ENCODE assay signal across 19 cellular contexts in the genomic region with DNA sequence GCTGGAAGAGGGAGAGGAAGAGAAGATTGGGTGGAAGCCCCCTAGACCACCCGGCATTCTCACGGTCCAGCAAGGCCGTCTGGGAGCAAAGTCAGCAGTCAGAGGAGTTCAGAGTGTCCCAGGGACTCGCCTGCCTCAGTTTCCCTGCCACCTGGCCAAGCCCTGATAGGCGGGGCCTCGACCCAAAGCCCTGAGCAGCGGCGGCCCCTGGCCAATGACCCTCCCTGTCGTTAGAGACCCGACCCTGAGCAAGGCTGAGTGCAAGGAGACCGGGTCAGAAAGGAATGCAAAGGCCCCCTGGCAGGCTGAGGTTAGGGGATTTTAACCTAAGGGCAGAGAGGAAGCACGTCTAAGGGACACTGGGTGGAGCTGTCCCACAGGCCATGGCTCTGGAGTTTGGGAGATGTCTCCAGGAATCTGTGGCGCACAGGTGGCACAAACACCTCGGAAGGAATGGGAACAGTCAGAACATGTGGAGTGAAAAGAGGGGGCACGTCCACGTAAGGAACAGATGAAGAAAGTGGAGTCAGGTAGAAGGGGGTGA.
A peak's percentile ranks its signal among the peaks of the same experiment; 100 is the strongest.
DNase-seq lines count a peak whose midpoint lies in the region; ATAC-seq and TF ChIP-seq lines count a peak whose summit lies in the region.
"Had no signal": no experiment of that assay in that cellular context is flagged by ENCODE, and none has a peak within 500 bp of the region (broad histone marks: within the 10 kb centered on the region; RNA-seq: fewer than 3 reads in every experiment).

No MANE protein-coding gene starts in this region.

- no peaks in the 10 kb centered on the region for H3K36me3 Mint-ChIP-seq in stimulated activated effector memory CD8-positive, alpha-beta T cell treated with anti-CD3 and anti-CD28 coated beads, Interleukin-12 subunit alpha, Interleukin-12 subunit beta, amount 100 ng/mL, for 72 hours
- H3K36me3 Mint-ChIP-seq in type B pancreatic cell = no peaks in the 10 kb centered on the region
- H3K36me3 Mint-ChIP-seq: CD14-positive monocyte had no signal

- no peak overlapping the region for H3K4me3 Mint-ChIP-seq in stimulated activated effector memory CD8-positive, alpha-beta T cell treated with anti-CD3 and anti-CD28 coated beads, Interleukin-12 subunit alpha, Interleukin-12 subunit beta, amount 100 ng/mL, for 72 hours
- no peak overlapping the region for H3K4me3 Mint-ChIP-seq in type B pancreatic cell
- H3K4me3 Mint-ChIP-seq: CD14-positive monocyte had no signal

- TF ChIP-seq CTCF in Panc1 (IDR thresholded peaks at IDR 0.05) = peak; percentile 33
- peak; percentile 29 for TF ChIP-seq CTCF in foreskin keratinocyte (conservative IDR thresholded peaks at IDR 0.05)
- TF ChIP-seq CTCF in type B pancreatic cell (conservative IDR thresholded peaks at IDR 0.05) = no peak

- no peak overlapping the region for H3K27ac Mint-ChIP-seq in stimulated activated effector memory CD8-positive, alpha-beta T cell treated with anti-CD3 and anti-CD28 coated beads, Interleukin-12 subunit alpha, Interleukin-12 subunit beta, amount 100 ng/mL, for 72 hours
- no peak overlapping the region for H3K27ac Mint-ChIP-seq in type B pancreatic cell

- H3K36me3 ChIP-seq in Panc1 (ENCODE audit: control insufficient read depth, insufficient read depth, low read length) = no peaks in the 10 kb centered on the region
- H3K36me3 ChIP-seq: SJSA1 had no signal

- H3K4me1 ChIP-seq in Panc1 (ENCODE audit: control insufficient read depth, insufficient read depth, low read length) (no peaks in the 10 kb centered on the region), foreskin keratinocyte (no peaks in the 10 kb centered on the region)
- H3K4me1 ChIP-seq: Caco-2, SJSA1 had no signal

- ATAC-seq in Panc1 (peak; percentile 71), foreskin keratinocyte (no peak)
- peak; percentile 28 for ATAC-seq in stimulated activated effector memory CD8-positive, alpha-beta T cell treated with anti-CD3 and anti-CD28 coated beads, Interleukin-12 subunit alpha, Interleukin-12 subunit beta, amount 100 ng/mL, for 72 hours

- DNase-seq in NCI-H82 (lab: John Stamatoyannopoulos, UW) (peak; percentile 22), NCI-H82 treated with DMSO at 0.1 percent for 48 hours (lab: John Stamatoyannopoulos, UW; ENCODE audit: unreplicated experiment) (no peak), Panc1 (ENCODE audit: low read depth, low spot score) (no peak), foreskin keratinocyte (no peak), islet precursor cell (no peak), type B pancreatic cell (ENCODE audit: extremely low spot score, unreplicated experiment) (no peak), SIG-M5 treated with dmso at 0.1 percent for 504 hours (lab: John Stamatoyannopoulos, UW; ENCODE audit: unreplicated experiment) (no peak)
- no peak for DNase-seq in stimulated activated effector memory CD8-positive, alpha-beta T cell treated with anti-CD3 and anti-CD28 coated beads, Interleukin-12 subunit alpha, Interleukin-12 subunit beta, amount 100 ng/mL, for 72 hours (ENCODE audit: low spot score in 2 of 2)
- DNase-seq: DND-41, GF-D8, NCI-H1048, NCI-H146, NCI-H2107, NCI-H446 treated with DMSO at 0.1 percent for 48 hours, NCI-H748 treated with DMSO at 0.1 percent for 48 hours had no signal

- H3K9me3 ChIP-seq in Panc1 (ENCODE audit: control insufficient read depth, insufficient read depth, low read depth, low read length) = no peaks in the 10 kb centered on the region
- H3K9me3 ChIP-seq: Caco-2, SJSA1 had no signal

- no TSS peak for BruUV-seq in Panc1 (replicated peaks; lab: Mats Ljungman, UMichigan)

- H3K4me3 ChIP-seq in Panc1 (ENCODE audit: low read depth in 2 of 2, low read length in 2 of 2) = no peak overlapping the region
- H3K4me3 ChIP-seq: SJSA1 had no signal

- H3K4me1 Mint-ChIP-seq in stimulated activated effector memory CD8-positive, alpha-beta T cell treated with anti-CD3 and anti-CD28 coated beads, Interleukin-12 subunit alpha, Interleukin-12 subunit beta, amount 100 ng/mL, for 72 hours = no peaks in the 10 kb centered on the region
- no peaks in the 10 kb centered on the region for H3K4me1 Mint-ChIP-seq in type B pancreatic cell (ENCODE audit: unreplicated experiment)
- H3K4me1 Mint-ChIP-seq: CD14-positive monocyte had no signal

- intact Hi-C loops in Panc1 (cut with micrococcal nuclease; ENCODE audit: unreplicated experiment) = no loop called here

- H3K27ac ChIP-seq in Panc1 (ENCODE audit: low read length) = no peak overlapping the region
- H3K27ac ChIP-seq in foreskin keratinocyte = no peak overlapping the region
- H3K27ac ChIP-seq: HL-60, SJSA1 had no signal

- in situ Hi-C loops in Panc1 (cut with HindIII; ENCODE audit: low pct_unique_long_range_greater_than_20kb, low sequenced_read_pairs) = no loop called here

- CTCF ChIA-PET in Panc1 (lab: Charles Lee) = no interaction called here

- POLR2A ChIA-PET in Panc1 (lab: Charles Lee) = no interaction called here

- H3K27me3 ChIP-seq in Panc1 (ENCODE audit: control insufficient read depth, insufficient read depth, low read length) (0 out of 2 replicates have a peak, but pooled peaks cover 2% of the 10 kb centered on the region), foreskin keratinocyte (peaks cover 13% of the 10 kb centered on the region)

- peaks cover 10% of the 10 kb centered on the region for H3K27me3 Mint-ChIP-seq in type B pancreatic cell

- no peaks in the 10 kb centered on the region for H3K9me3 Mint-ChIP-seq in stimulated activated effector memory CD8-positive, alpha-beta T cell treated with anti-CD3 and anti-CD28 coated beads, Interleukin-12 subunit alpha, Interleukin-12 subunit beta, amount 100 ng/mL, for 72 hours
- H3K9me3 Mint-ChIP-seq in type B pancreatic cell = no peaks in the 10 kb centered on the region
